ENCODE assay signal across 8 cellular contexts in genomic region chr10:72625276-72625607, GRCh38. TPM values are rescaled to one million over a fixed set of nuclear protein-coding genes. Genes with fewer than 3 reads are reported as not detected.
DNase-seq lines count a peak whose midpoint lies in the region; ATAC-seq and TF ChIP-seq lines count a peak whose summit lies in the region.

No MANE protein-coding gene starts in this region.

- H3K4me3 ChIP-seq in iPS-18c (ENCODE audit: insufficient read depth, low read depth, low read length) (peak overlapping the region; percentile 83), stomach (peak overlapping the region; percentile 62 to 94 (median 66))

- H3K9me3 Mint-ChIP-seq in activated T-helper 1 cell treated with anti-CD3 and anti-CD28 coated beads, Interleukin-12 subunit alpha, Interleukin-12 subunit beta, Interleukin-2, Interleukin-4 antibody, amounts not matched to agents 30 ng/mL and 10 ng/mL and 1 ng/mL, durations not matched to agents 14 hours and 24 hours and 36 hours, result no peaks in the 10 kb centered on the region

- no peak for TF ChIP-seq EP300 in stomach (IDR thresholded peaks at IDR 0.05)

- no peaks in the 10 kb centered on the region for H3K27me3 ChIP-seq in stomach

- H3K4me1 ChIP-seq in stomach, result peaks cover 9 to 31% (median 23%) of the 10 kb centered on the region in 4 donors

- peak overlapping the region; percentile 94 for H3K27ac Mint-ChIP-seq in activated T-helper 1 cell treated with anti-CD3 and anti-CD28 coated beads, Interleukin-12 subunit alpha, Interleukin-12 subunit beta, Interleukin-2, Interleukin-4 antibody, amounts not matched to agents 30 ng/mL and 10 ng/mL and 1 ng/mL, durations not matched to agents 14 hours and 24 hours and 36 hours

- peak overlapping the region; percentile 70 to 88 (median 80) for H3K27ac ChIP-seq in stomach

- peak overlapping the region; percentile 96 for H3K4me3 Mint-ChIP-seq in activated T-helper 1 cell treated with anti-CD3 and anti-CD28 coated beads, Interleukin-12 subunit alpha, Interleukin-12 subunit beta, Interleukin-2, Interleukin-4 antibody, amounts not matched to agents 30 ng/mL and 10 ng/mL and 1 ng/mL, durations not matched to agents 14 hours and 24 hours and 36 hours

- H3K9me3 ChIP-seq in iPS-18c (ENCODE audit: control insufficient read depth, insufficient read depth, low read length), result no peaks in the 10 kb centered on the region
- H3K9me3 ChIP-seq in stomach, result no peaks in the 10 kb centered on the region

- peaks cover 13% of the 10 kb centered on the region for H3K4me1 Mint-ChIP-seq in activated T-helper 1 cell treated with anti-CD3 and anti-CD28 coated beads, Interleukin-12 subunit alpha, Interleukin-12 subunit beta, Interleukin-2, Interleukin-4 antibody, amounts not matched to agents 30 ng/mL and 10 ng/mL and 1 ng/mL, durations not matched to agents 14 hours and 24 hours and 36 hours (ENCODE audit: low read depth)

- DNase-seq in NOMO-1 treated with DMSO at 0.1 percent for 48 hours (lab: John Stamatoyannopoulos, UW; ENCODE audit: unreplicated experiment) (peak; percentile 32), NOMO-1 (lab: John Stamatoyannopoulos, UW; ENCODE audit: unreplicated experiment in 2 of 2) (no peak), stomach (no peak), NCI-H82 treated with DMSO at 0.1 percent for 48 hours (lab: John Stamatoyannopoulos, UW; ENCODE audit: unreplicated experiment) (no peak)
- DNase-seq in activated T-helper 1 cell treated with anti-CD3 and anti-CD28 coated beads, Interleukin-12 subunit alpha, Interleukin-12 subunit beta, Interleukin-2, Interleukin-4 antibody, amounts not matched to agents 30 ng/mL and 10 ng/mL and 1 ng/mL, durations not matched to agents 14 hours and 24 hours and 36 hours (ENCODE audit: low spot score), result no peak
- DNase-seq in stimulated activated CD8-positive, alpha-beta memory T cell treated with anti-CD3 and anti-CD28 coated beads, Interleukin-4, amount 100 ng/mL, for 48 hours, result no peak

- H3K36me3 Mint-ChIP-seq in activated T-helper 1 cell treated with anti-CD3 and anti-CD28 coated beads, Interleukin-12 subunit alpha, Interleukin-12 subunit beta, Interleukin-2, Interleukin-4 antibody, amounts not matched to agents 30 ng/mL and 10 ng/mL and 1 ng/mL, durations not matched to agents 14 hours and 24 hours and 36 hours (ENCODE audit: low read depth), result peaks cover 4% of the 10 kb centered on the region

- no peak for ATAC-seq in HG03175 (IDR thresholded peaks at IDR 0.05; ENCODE audit: unreplicated experiment)

- TF ChIP-seq POLR2A in stomach (IDR thresholded peaks at IDR 0.05), result no peak

- TF ChIP-seq CTCF in stomach (IDR thresholded peaks at IDR 0.05), result no peak

- H3K36me3 ChIP-seq in stomach, result peaks cover 0 to 5% (median 0%) of the 10 kb centered on the region in 4 donors

- WGBS in stomach, 5 donors, result 0 to 2% (median 1%) methylated on average over 10 of the region's 10 CpGs

- H3K27me3 Mint-ChIP-seq in activated T-helper 1 cell treated with anti-CD3 and anti-CD28 coated beads, Interleukin-12 subunit alpha, Interleukin-12 subunit beta, Interleukin-2, Interleukin-4 antibody, amounts not matched to agents 30 ng/mL and 10 ng/mL and 1 ng/mL, durations not matched to agents 14 hours and 24 hours and 36 hours (ENCODE audit: insufficient read depth), result peaks cover 4% of the 10 kb centered on the region

- intact Hi-C loops in activated T-helper 1 cell treated with anti-CD3 and anti-CD28 coated beads, Interleukin-12 subunit alpha, Interleukin-12 subunit beta, Interleukin-2, Interleukin-4 antibody, amounts not matched to agents 30 ng/mL and 10 ng/mL and 1 ng/mL, durations not matched to agents 14 hours and 24 hours and 36 hours (cut with micrococcal nuclease), result loop anchor here (10.0 kb wide), 1 partner anchor 870 kb away; the partner anchor contains the start of gene PPP3CB
- intact Hi-C loops in stomach (cut with DNase I; ENCODE audit: low total_unique reads), result no loop called here

RNA-seq across cellular contexts. Expression of gene MICU1, which starts 0.6 kb away (rescaled TPM):
- total RNA-seq in activated T-helper 1 cell treated with anti-CD3 and anti-CD28 coated beads, Interleukin-12 subunit alpha, Interleukin-12 subunit beta, Interleukin-2, Interleukin-4 antibody, amounts not matched to agents 30 ng/mL and 10 ng/mL and 1 ng/mL, durations not matched to agents 14 hours and 24 hours and 36 hours, result 28.4 and 29.5 TPM in 2 replicates
- total RNA-seq in stomach, result 100 to 1,000 TPM in 2 of 5 donors, 10 to 100 TPM in 3; 35.9 to 212 (median 65.0) TPM
- polyA plus RNA-seq in stomach, result 10 to 100 TPM; 25.9 to 37.3 (median 30.9) TPM
